Comparison of ENCODE assay signal across 17 cellular contexts in genomic region chr13:22961835-22962537, GRCh38.
"Had no signal": no experiment of that assay in that cellular context is flagged by ENCODE, and none has a peak within 500 bp of the region (broad histone marks: within the 10 kb centered on the region; RNA-seq: fewer than 3 reads in every experiment).

No MANE protein-coding gene starts in this region.

- H3K4me1 ChIP-seq: sigmoid colon had no signal

- DNase-seq: cerebellar nuclear complex; erythroblast; foreskin melanocyte; kidney glomerular epithelial cell; mammary epithelial cell; naive thymus-derived CD4-positive, alpha-beta T cell; nephron progenitor cell; ovary; sigmoid colon; stimulated activated CD4-positive, alpha-beta T cell treated with anti-CD3 and anti-CD28 coated beads, Interleukin-12 subunit alpha, Interleukin-12 subunit beta, amount 100 ng/mL, for 4 hours; stimulated activated naive CD4-positive, alpha-beta T cell treated with Interleukin-2 at 50 U/mL for 16 hours; trophoblast cell had no signal

- H3K4me2 ChIP-seq: hepatocyte had no signal

- H3K9me3 Mint-ChIP-seq: dendritic cell treated with granulocyte-macrophage colony-stimulating factor and Interleukin-4, amounts not matched to agents 40 ng/mL and 50 ng/mL, for 4 days; nephron progenitor cell had no signal

- H3K4me3 ChIP-seq: hepatocyte, ovary, sigmoid colon, skin epidermis had no signal

- H3K27me3 Mint-ChIP-seq: dendritic cell treated with granulocyte-macrophage colony-stimulating factor and Interleukin-4, amounts not matched to agents 40 ng/mL and 50 ng/mL, for 4 days had no signal

- H3K27me3 ChIP-seq: hepatocyte, ovary, sigmoid colon had no signal

- H3K27ac ChIP-seq: hepatocyte, ovary, sigmoid colon, skin epidermis had no signal

- H3K4me3 Mint-ChIP-seq: dendritic cell treated with granulocyte-macrophage colony-stimulating factor and Interleukin-4, amounts not matched to agents 40 ng/mL and 50 ng/mL, for 4 days; naive thymus-derived CD4-positive, alpha-beta T cell; nephron progenitor cell had no signal

- H2AFZ ChIP-seq: hepatocyte had no signal

- H3K36me3 Mint-ChIP-seq: naive thymus-derived CD4-positive, alpha-beta T cell had no signal

- H3K79me2 ChIP-seq: hepatocyte had no signal

- H3K27ac Mint-ChIP-seq: dendritic cell treated with granulocyte-macrophage colony-stimulating factor and Interleukin-4, amounts not matched to agents 40 ng/mL and 50 ng/mL, for 4 days; naive thymus-derived CD4-positive, alpha-beta T cell had no signal

- H3K9me3 ChIP-seq: ovary, sigmoid colon had no signal

- H3K4me1 Mint-ChIP-seq: naive thymus-derived CD4-positive, alpha-beta T cell had no signal

- H3K36me3 ChIP-seq: ovary, sigmoid colon had no signal

- FAIRE-seq: colon, endothelial cell of umbilical vein had no signal
